In the genomic region with DNA sequence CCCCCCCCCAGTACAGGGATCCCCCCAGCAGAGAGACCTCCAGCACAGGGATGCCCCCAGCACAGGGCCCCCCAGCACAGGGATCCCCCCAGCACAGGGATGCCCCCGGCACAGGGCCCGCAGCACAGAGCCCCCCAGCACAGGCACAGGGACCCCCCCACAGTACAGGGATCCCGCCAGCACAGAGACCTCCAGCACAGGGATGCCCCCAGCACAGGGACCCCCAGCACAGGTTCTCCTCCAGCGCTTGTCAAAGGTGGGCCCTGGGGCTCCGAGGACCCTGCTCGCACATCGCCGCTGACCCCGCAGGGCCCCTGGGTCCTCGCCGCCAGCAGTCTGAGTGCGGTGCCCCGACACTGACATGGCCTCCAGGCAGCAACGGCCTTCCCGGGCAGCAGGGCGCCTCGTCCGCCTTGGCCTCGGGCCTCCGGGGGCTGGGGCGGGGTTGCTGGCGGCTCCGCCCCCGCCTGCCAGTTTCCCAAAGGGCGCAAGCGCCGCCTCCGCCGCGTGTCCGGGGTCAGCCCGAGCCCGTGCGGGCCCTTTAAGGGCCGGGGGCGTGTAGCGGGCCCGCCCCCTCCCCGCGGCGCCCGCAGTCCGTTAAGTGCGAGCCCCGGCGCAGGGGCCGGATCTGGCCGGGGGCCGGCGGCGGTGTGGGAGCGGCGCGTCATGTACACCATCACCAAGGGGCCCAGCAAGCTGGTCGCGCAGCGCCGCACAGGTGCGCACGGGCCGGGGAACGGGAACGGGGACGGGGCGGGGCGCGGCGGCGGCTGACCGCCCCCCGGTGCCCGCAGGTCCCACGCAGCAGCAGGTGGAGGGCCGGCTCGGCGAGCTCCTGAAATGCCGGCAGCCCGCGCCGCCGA, we compare ENCODE assay signal across 8 cellular contexts. TPM values are rescaled to one million over a fixed set of nuclear protein-coding genes. Genes with fewer than 3 reads are reported as not detected.
DNase-seq lines count a peak whose midpoint lies in the region; ATAC-seq and TF ChIP-seq lines count a peak whose summit lies in the region.

A gene with protein sequence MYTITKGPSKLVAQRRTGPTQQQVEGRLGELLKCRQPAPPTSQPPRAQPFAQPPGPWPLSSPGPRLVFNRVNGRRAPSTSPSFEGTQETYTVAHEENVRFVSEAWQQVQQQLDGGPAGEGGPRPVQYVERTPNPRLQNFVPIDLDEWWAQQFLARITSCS (plus strand): TSS at position 503 of the 863 bp plus-strand sequence. CDS start 164 bp downstream, at position 667.

- peak within 1 kb of the TSS; percentile 45 for H3K4me3 ChIP-seq in CD8-positive, alpha-beta memory T cell (ENCODE audit: low read length)
- peak within 1 kb of the TSS; percentile 64 for H3K4me3 ChIP-seq in SJCRH30
- peak within 1 kb of the TSS; percentile 88 for H3K4me3 ChIP-seq in thoracic aorta

- no peaks in the 10 kb centered on the region for H3K9me3 ChIP-seq in CD8-positive, alpha-beta memory T cell (ENCODE audit: low read length)
- no peaks in the 10 kb centered on the region for H3K9me3 ChIP-seq in SJCRH30 (replicated peaks)
- H3K9me3 ChIP-seq in thoracic aorta, result no peaks in the 10 kb centered on the region

- CTCF ChIA-PET in CD8-positive, alpha-beta memory T cell (lab: Charles Lee), result no interaction called here

- peak within 1 kb of the TSS in 5 of 8 donors; percentile 50 to 94 (median 69) for H3K27ac Mint-ChIP-seq in CD8-positive, alpha-beta memory T cell

- TF ChIP-seq EP300 in Ishikawa (IDR thresholded peaks at IDR 0.05; ENCODE audit: borderline replicate concordance), result no peak

- ATAC-seq in GM21360 (IDR thresholded peaks at IDR 0.05; ENCODE audit: unreplicated experiment) (peak; percentile 35), thoracic aorta (ENCODE audit: insufficient number of reproducible peaks, low FRiP score, low read depth) (no peak)

- peaks cover 23% of the 10 kb centered on the region for H3K4me1 ChIP-seq in CD8-positive, alpha-beta memory T cell (ENCODE audit: insufficient read depth, low read length)
- H3K4me1 ChIP-seq in SJCRH30 (0 out of 2 replicates have a peak, but pooled peaks cover 4% of the 10 kb centered on the region), thoracic aorta (ENCODE audit: control insufficient read depth in 1 of 2, low read depth in 2 of 2) (peaks cover 10 to 26% of the 10 kb centered on the region in 2 donors)

- no peaks in the 10 kb centered on the region for H3K27me3 ChIP-seq in CD8-positive, alpha-beta memory T cell (ENCODE audit: insufficient read depth, low read length, poor library complexity, severe bottlenecking)
- H3K27me3 ChIP-seq in SJCRH30, result 0 out of 2 replicates have a peak, but pooled peaks cover 5% of the 10 kb centered on the region
- H3K27me3 ChIP-seq in thoracic aorta (replicated peaks; ENCODE audit: insufficient read depth), result no peaks in the 10 kb centered on the region

- POLR2A ChIA-PET in CD8-positive, alpha-beta memory T cell (lab: Charles Lee), result no interaction called here

- peaks cover 0 to 3% (median 0%) of the 10 kb centered on the region in 5 donors for H3K9me3 Mint-ChIP-seq in CD8-positive, alpha-beta memory T cell

- H3K36me3 Mint-ChIP-seq in CD8-positive, alpha-beta memory T cell, result peaks cover 0 to 3% (median 0%) of the 10 kb centered on the region in 3 donors

- H3K27ac ChIP-seq in CD8-positive, alpha-beta memory T cell (ENCODE audit: low read depth, low read length), result peak within 1 kb of the TSS; percentile 73
- H3K27ac ChIP-seq in SJCRH30, result no peak within 1 kb of the TSS
- peak within 1 kb of the TSS; percentile 52 to 60 for H3K27ac ChIP-seq in thoracic aorta

- peak; percentile 41 to 69 (median 51) for DNase-seq in CD8-positive, alpha-beta memory T cell
- DNase-seq in SJCRH30, result peak; percentile 77 to 78
- peak; percentile 73 for DNase-seq in activated naive CD4-positive, alpha-beta T cell treated with anti-CD3 and anti-CD28 coated beads, Interleukin-2, amount 50 U/mL, for 16 hours
- peak; percentile 68 for DNase-seq in globus pallidus (ENCODE audit: low spot score)
- peak in 52 of 56 donors; percentile 11 to 86 (median 63) for DNase-seq in nucleus accumbens (lab: John Stamatoyannopoulos, UW)
- no peak for DNase-seq in thoracic aorta (ENCODE audit: low spot score)

- H3K4me3 Mint-ChIP-seq in CD8-positive, alpha-beta memory T cell, result peak within 1 kb of the TSS; percentile 58 to 90 (median 72)

- no peak for TF ChIP-seq RAD21 in Ishikawa (IDR thresholded peaks at IDR 0.05; ENCODE audit: low read depth)

- H3K27me3 Mint-ChIP-seq in CD8-positive, alpha-beta memory T cell, result peaks cover 0 to 3% of the 10 kb centered on the region in 2 donors

- no peaks in the 10 kb centered on the region for H3K36me3 ChIP-seq in CD8-positive, alpha-beta memory T cell (ENCODE audit: insufficient read depth, low read length)
- H3K36me3 ChIP-seq in SJCRH30 (no peaks in the 10 kb centered on the region), thoracic aorta (no peaks in the 10 kb centered on the region)

- H3K4me1 Mint-ChIP-seq in CD8-positive, alpha-beta memory T cell, result peaks cover 0 to 21% (median 12%) of the 10 kb centered on the region in 3 donors

- no peak for TF ChIP-seq CTCF in thoracic aorta (IDR thresholded peaks at IDR 0.05)

TF ChIP-seq in Ishikawa, 13 proteins besides CTCF, POLR2A, EP300 and RAD21:
- TF ChIP-seq NFIC (IDR thresholded peaks at IDR 0.05) (peak; percentile 25; the same call in 1 of the 2 replicates), TAF1 (IDR thresholded peaks at IDR 0.05; ENCODE audit: low read depth) (peak; percentile 55; the same call in 1 of the 2 replicates), YY1 (IDR thresholded peaks at IDR 0.05; ENCODE audit: low read depth) (peak; percentile 79), FOXM1 (IDR thresholded peaks at IDR 0.05; ENCODE audit: borderline replicate concordance, low read depth) (no peak), TEAD4 (IDR thresholded peaks at IDR 0.05) (no peak), TCF12 (IDR thresholded peaks at IDR 0.05; ENCODE audit: low read depth) (peak; percentile 34; the same call in 1 of the 2 replicates), ZBTB7A (IDR thresholded peaks at IDR 0.05; ENCODE audit: low read depth) (0 out of 2 replicates have a peak, but pooled peaks have one; percentile 52), EGR1 (IDR thresholded peaks at IDR 0.05) (peak; percentile 90), CREB1 (IDR thresholded peaks at IDR 0.05; ENCODE audit: low read depth) (no peak), CEBPB (IDR thresholded peaks at IDR 0.05) (no peak)
- TF ChIP-seq, protein P1, sequence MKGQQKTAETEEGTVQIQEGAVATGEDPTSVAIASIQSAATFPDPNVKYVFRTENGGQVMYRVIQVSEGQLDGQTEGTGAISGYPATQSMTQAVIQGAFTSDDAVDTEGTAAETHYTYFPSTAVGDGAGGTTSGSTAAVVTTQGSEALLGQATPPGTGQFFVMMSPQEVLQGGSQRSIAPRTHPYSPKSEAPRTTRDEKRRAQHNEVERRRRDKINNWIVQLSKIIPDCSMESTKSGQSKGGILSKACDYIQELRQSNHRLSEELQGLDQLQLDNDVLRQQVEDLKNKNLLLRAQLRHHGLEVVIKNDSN (IDR thresholded peaks at IDR 0.05), result no peak
- TF ChIP-seq, protein P2, sequence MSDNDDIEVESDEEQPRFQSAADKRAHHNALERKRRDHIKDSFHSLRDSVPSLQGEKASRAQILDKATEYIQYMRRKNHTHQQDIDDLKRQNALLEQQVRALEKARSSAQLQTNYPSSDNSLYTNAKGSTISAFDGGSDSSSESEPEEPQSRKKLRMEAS (IDR thresholded peaks at IDR 0.05), result peak; percentile 79
- TF ChIP-seq, protein P3, sequence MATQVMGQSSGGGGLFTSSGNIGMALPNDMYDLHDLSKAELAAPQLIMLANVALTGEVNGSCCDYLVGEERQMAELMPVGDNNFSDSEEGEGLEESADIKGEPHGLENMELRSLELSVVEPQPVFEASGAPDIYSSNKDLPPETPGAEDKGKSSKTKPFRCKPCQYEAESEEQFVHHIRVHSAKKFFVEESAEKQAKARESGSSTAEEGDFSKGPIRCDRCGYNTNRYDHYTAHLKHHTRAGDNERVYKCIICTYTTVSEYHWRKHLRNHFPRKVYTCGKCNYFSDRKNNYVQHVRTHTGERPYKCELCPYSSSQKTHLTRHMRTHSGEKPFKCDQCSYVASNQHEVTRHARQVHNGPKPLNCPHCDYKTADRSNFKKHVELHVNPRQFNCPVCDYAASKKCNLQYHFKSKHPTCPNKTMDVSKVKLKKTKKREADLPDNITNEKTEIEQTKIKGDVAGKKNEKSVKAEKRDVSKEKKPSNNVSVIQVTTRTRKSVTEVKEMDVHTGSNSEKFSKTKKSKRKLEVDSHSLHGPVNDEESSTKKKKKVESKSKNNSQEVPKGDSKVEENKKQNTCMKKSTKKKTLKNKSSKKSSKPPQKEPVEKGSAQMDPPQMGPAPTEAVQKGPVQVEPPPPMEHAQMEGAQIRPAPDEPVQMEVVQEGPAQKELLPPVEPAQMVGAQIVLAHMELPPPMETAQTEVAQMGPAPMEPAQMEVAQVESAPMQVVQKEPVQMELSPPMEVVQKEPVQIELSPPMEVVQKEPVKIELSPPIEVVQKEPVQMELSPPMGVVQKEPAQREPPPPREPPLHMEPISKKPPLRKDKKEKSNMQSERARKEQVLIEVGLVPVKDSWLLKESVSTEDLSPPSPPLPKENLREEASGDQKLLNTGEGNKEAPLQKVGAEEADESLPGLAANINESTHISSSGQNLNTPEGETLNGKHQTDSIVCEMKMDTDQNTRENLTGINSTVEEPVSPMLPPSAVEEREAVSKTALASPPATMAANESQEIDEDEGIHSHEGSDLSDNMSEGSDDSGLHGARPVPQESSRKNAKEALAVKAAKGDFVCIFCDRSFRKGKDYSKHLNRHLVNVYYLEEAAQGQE (IDR thresholded peaks at IDR 0.05; ENCODE audit: low read depth), result no peak
TF ChIP-seq in Ishikawa: peak in this region for 7.

RNA-seq across cellular contexts. Expression of the gene that starts here (rescaled TPM):
- 10 to 100 TPM; 59.3 to 64.8 TPM for total RNA-seq in CD8-positive, alpha-beta memory T cell
- 24.9 TPM for polyA plus RNA-seq in CD8-positive, alpha-beta memory T cell
- 3.3 and 4.6 TPM in 2 replicates for total RNA-seq in SJCRH30 (2014; rRNA removed; shearing (Covaris generic))
- total RNA-seq in thoracic aorta, result 10 to 100 TPM; 12.2 to 42.2 TPM
